8 cellular contexts compared by ENCODE assay signal in the genomic region with DNA sequence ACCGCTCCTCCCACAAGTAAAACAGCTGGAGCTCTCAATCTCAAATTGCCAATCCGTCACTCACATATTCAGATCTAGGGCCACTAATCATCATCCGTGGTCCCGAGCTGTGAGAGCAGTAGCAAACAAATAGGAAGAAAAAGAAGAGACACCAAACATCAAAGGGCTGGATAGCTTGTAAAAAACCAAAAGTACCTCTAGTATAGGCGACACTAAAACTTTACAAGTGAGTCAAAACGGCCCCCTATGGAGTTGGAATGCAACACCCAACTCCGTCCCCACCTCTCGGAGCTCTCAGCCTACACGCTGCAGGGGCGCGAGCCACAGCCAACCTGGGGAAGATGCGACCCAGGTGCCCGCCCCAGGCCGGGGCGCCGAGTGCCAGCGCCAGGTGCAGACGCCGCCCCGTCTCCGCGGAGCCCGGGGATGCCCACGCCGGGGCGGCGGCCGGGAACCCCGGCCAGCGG. TPM values are rescaled to one million over a fixed set of nuclear protein-coding genes. Genes with fewer than 3 reads are reported as not detected.
DNase-seq lines count a peak whose midpoint lies in the region; ATAC-seq, FAIRE-seq and TF ChIP-seq lines count a peak whose summit lies in the region.

No MANE protein-coding gene starts in this region.

- H2AFZ ChIP-seq in mesenchymal stem cell (ENCODE audit: low read depth, low read length): peak overlapping the region; percentile 0

- H3K79me1 ChIP-seq in mesenchymal stem cell (replicated peaks; ENCODE audit: low read length, poor library complexity, severe bottlenecking): no peaks in the 10 kb centered on the region

- no peaks in the 10 kb centered on the region for H3K4me1 ChIP-seq in mesenchymal stem cell (ENCODE audit: control insufficient read depth, insufficient read depth, low read depth, low read length)

- peak overlapping the region; percentile 67 for H3K4me3 ChIP-seq in WERI-Rb-1 (ENCODE audit: low read depth, low read length)
- H3K4me3 ChIP-seq in coronary artery: peak overlapping the region; percentile 92
- H3K4me3 ChIP-seq in mesenchymal stem cell (ENCODE audit: insufficient read depth in 1 of 2, low read depth in 1 of 2, low read length in 2 of 2): peak overlapping the region; percentile 90 to 98

- H3K9ac ChIP-seq in mesenchymal stem cell (ENCODE audit: low read length): peak overlapping the region; percentile 97

- peak overlapping the region; percentile 83 for H4K91ac ChIP-seq in mesenchymal stem cell (ENCODE audit: low read length)

- DNase-seq in EH (ENCODE audit: low read depth) (peak; percentile 61), HTR-8/SVneo (ENCODE audit: insufficient read length, low spot score) (peak; percentile 10), WERI-Rb-1 (no peak), coronary artery (ENCODE audit: low spot score) (no peak), mesenchymal stem cell (peak; percentile 23), ecto neural progenitor cell (ENCODE audit: low spot score) (no peak)
- peak; percentile 63 for DNase-seq in stimulated activated CD8-positive, alpha-beta memory T cell treated with anti-CD3 and anti-CD28 coated beads, Interleukin-4, amount 100 ng/mL, for 48 hours

- H2BK120ac ChIP-seq in mesenchymal stem cell (ENCODE audit: low read depth, low read length): peak overlapping the region; percentile 89

- H3K14ac ChIP-seq in mesenchymal stem cell (ENCODE audit: low read length in 2 of 2): peak overlapping the region in 1 of 2 experiments; percentile 93

- ATAC-seq in GM21447 (IDR thresholded peaks at IDR 0.05; ENCODE audit: unreplicated experiment): peak; percentile 40

- peak overlapping the region; percentile 88 to 92 for H3K18ac ChIP-seq in mesenchymal stem cell (ENCODE audit: low read depth in 1 of 2, low read length in 2 of 2)

- H2BK15ac ChIP-seq in mesenchymal stem cell (ENCODE audit: low read depth, poor library complexity, severe bottlenecking): no peak overlapping the region

- peak overlapping the region in 1 of 2 experiments; percentile 96 for H3K23ac ChIP-seq in mesenchymal stem cell (ENCODE audit: low read length in 2 of 2)

- no peaks in the 10 kb centered on the region for H3K27me3 ChIP-seq in WERI-Rb-1 (ENCODE audit: insufficient read depth, low read depth, severe bottlenecking)
- H3K27me3 ChIP-seq in mesenchymal stem cell (ENCODE audit: control insufficient read depth in 1 of 2, insufficient read depth in 1 of 2, low read length in 2 of 2): no peaks in the 10 kb centered on the region

- peak overlapping the region; percentile 75 for H3K4me2 ChIP-seq in mesenchymal stem cell (ENCODE audit: low read length, poor library complexity, severe bottlenecking)

- FAIRE-seq in HTR-8/SVneo (lab: Jason Lieb, UNC): no peak

- no peak overlapping the region for H2BK12ac ChIP-seq in mesenchymal stem cell (ENCODE audit: low read length in 2 of 2)

- WGBS in mesenchymal stem cell: 2% methylated on average over 13 of the region's 30 CpGs

- H3K36me3 ChIP-seq in WERI-Rb-1: no peaks in the 10 kb centered on the region
- peaks cover 0 to 30% of the 10 kb centered on the region in 2 experiments for H3K36me3 ChIP-seq in mesenchymal stem cell (ENCODE audit: control insufficient read depth in 1 of 2, insufficient read depth in 2 of 2, low read depth in 1 of 2, low read length in 2 of 2)

- peak overlapping the region; percentile 69 for H4K8ac ChIP-seq in mesenchymal stem cell (ENCODE audit: low read length)

- H3K9me3 ChIP-seq in WERI-Rb-1 (ENCODE audit: severe bottlenecking) (no peaks in the 10 kb centered on the region), mesenchymal stem cell (ENCODE audit: control insufficient read depth, low read length) (peaks cover 6% of the 10 kb centered on the region)

- no peak for TF ChIP-seq CTCF in WERI-Rb-1 (IDR thresholded peaks at IDR 0.05; ENCODE audit: low read depth, low read length)
- TF ChIP-seq CTCF in coronary artery (IDR thresholded peaks at IDR 0.05): no peak

- H2AK5ac ChIP-seq in mesenchymal stem cell (ENCODE audit: low read length, severe bottlenecking): no peak overlapping the region

- H3K4ac ChIP-seq in mesenchymal stem cell (ENCODE audit: low read depth in 1 of 2, low read length in 2 of 2): peak overlapping the region; percentile 81 to 82

- H3K27ac ChIP-seq in WERI-Rb-1 (peak overlapping the region; percentile 84), coronary artery (peak overlapping the region; percentile 88 to 89), mesenchymal stem cell (ENCODE audit: low read length, poor library complexity, severe bottlenecking) (no peak overlapping the region)

- H2BK5ac ChIP-seq in mesenchymal stem cell (ENCODE audit: low read depth, low read length, poor library complexity, severe bottlenecking): peak overlapping the region; percentile 91

RNA-seq across cellular contexts. Expression of a gene that starts 0.6 kb away (rescaled TPM):
- polyA plus RNA-seq in mesenchymal stem cell (2013, experiment 1 of 2): 63.2 TPM
- polyA plus RNA-seq in mesenchymal stem cell (2013, experiment 2 of 2): 59.6 TPM

Comparison
In these comparisons a context has a peak if more than half of its experiments do, and no peak if none do; other contexts are left out.
1. DNase-seq: peak in EH (single experiment), HTR-8/SVneo (single experiment), mesenchymal stem cell (single experiment) and stimulated activated CD8-positive, alpha-beta memory T cell treated with anti-CD3 and anti-CD28 coated beads, Interleukin-4, amount 100 ng/mL, for 48 hours (single experiment); none in WERI-Rb-1 (single experiment), coronary artery (single experiment) and ecto neural progenitor cell (single experiment).
2. Peak in every context shown above with its lines, with median percentiles within 50 percentile points of each other: H3K4me3 ChIP-seq.